ENCODE assay signal across 20 cellular contexts in the genomic region with DNA sequence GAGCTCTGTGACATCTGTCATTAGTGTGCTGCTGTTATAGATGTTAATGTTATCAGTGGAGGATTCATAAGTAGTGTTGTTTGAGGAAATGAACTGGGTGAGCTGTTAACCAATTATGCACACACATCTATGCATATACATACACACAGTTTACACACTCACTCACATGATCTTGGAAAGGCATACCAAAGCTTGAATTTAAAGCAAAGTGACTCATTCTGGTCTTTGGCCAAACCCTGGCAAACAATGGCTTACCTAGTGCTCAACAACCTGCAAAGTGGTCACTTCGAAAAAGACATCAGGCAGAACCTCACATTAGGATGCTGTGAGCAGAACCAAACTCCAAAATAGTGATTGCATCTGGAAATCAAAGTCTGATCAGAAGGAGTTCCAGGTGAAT.
DNase-seq lines count a peak whose midpoint lies in the region; ATAC-seq and TF ChIP-seq lines count a peak whose summit lies in the region.
"Had no signal": no experiment of that assay in that cellular context is flagged by ENCODE, and none has a peak within 500 bp of the region (broad histone marks: within the 10 kb centered on the region; RNA-seq: fewer than 3 reads in every experiment).

No MANE protein-coding gene starts in this region.

- intact Hi-C loops in MCF 10A (cut with micrococcal nuclease): no loop called here
- intact Hi-C loops in breast epithelium (cut with DNase I; ENCODE audit: low total_unique reads): no loop called here

- CTCF ChIA-PET in MCF 10A (lab: Yijun Ruan, JAX): interaction anchor here (1.4 kb wide), 1 partner anchor 116 kb away, joined by 5 read pairs; no protein-coding TSS in a partner anchor

- DNase-seq in MCF 10A (ENCODE audit: unreplicated experiment): peak; percentile 66
- DNase-seq in breast epithelium (ENCODE audit: low spot score in 2 of 2): no peak
- peak; percentile 43 for DNase-seq in MG63
- DNase-seq in astrocyte of the cerebellum (ENCODE audit: low read depth): peak; percentile 3
- DNase-seq in glutamatergic neuron: no peak
- DNase-seq in amygdala (lab: John Stamatoyannopoulos, UW): no peak
- DNase-seq in NCI-H2171 treated with DMSO at 0.1 percent for 48 hours (lab: John Stamatoyannopoulos, UW): no peak
- DNase-seq: 8988T, EL, GF-D8, IMR-90, NCI-H1417 treated with DMSO at 0.1 percent for 48 hours, NCI-H187 treated with DMSO at 0.1 percent for 48 hours, NCI-H2107, SHP77 had no signal

- in situ Hi-C loops in astrocyte of the cerebellum (cut with HindIII; ENCODE audit: low sequenced_read_pairs): no loop called here

- H3K27ac ChIP-seq in breast epithelium: no peak overlapping the region
- H3K27ac ChIP-seq: KMS-11, SK-N-MC had no signal

- POLR2A ChIA-PET in MCF 10A (lab: Yijun Ruan, JAX): no interaction called here

- H3K4me1 Mint-ChIP-seq in MCF 10A (ENCODE audit: insufficient read depth, unreplicated experiment) (peaks cover 6% of the 10 kb centered on the region), glutamatergic neuron (ENCODE audit: low read depth, unreplicated experiment) (no peaks in the 10 kb centered on the region)
- H3K4me1 Mint-ChIP-seq: B cell, CD14-positive monocyte had no signal

- H3K4me1 ChIP-seq in breast epithelium: no peaks in the 10 kb centered on the region

- H3K9me3 ChIP-seq in breast epithelium: no peaks in the 10 kb centered on the region
- H3K9me3 ChIP-seq in MG63: no peaks in the 10 kb centered on the region

- no peak for TF ChIP-seq POLR2A in breast epithelium (IDR thresholded peaks at IDR 0.05)

- H3K27me3 ChIP-seq in breast epithelium: no peaks in the 10 kb centered on the region
- no peaks in the 10 kb centered on the region for H3K27me3 ChIP-seq in MG63

- H3K4me3 ChIP-seq in breast epithelium: no peak overlapping the region
- H3K4me3 ChIP-seq in MG63: no peak overlapping the region
- H3K4me3 ChIP-seq in astrocyte of the cerebellum (ENCODE audit: low read depth, low read length): no peak overlapping the region
- H3K4me3 ChIP-seq: SK-N-MC had no signal

- H3K27me3 Mint-ChIP-seq in MCF 10A (ENCODE audit: insufficient read depth, unreplicated experiment) (no peaks in the 10 kb centered on the region), glutamatergic neuron (ENCODE audit: unreplicated experiment) (no peaks in the 10 kb centered on the region)
- H3K27me3 Mint-ChIP-seq: B cell had no signal

- H3K4me3 Mint-ChIP-seq in MCF 10A (ENCODE audit: unreplicated experiment) (no peak overlapping the region), glutamatergic neuron (ENCODE audit: unreplicated experiment) (no peak overlapping the region)
- H3K4me3 Mint-ChIP-seq: B cell, CD14-positive monocyte had no signal

- TF ChIP-seq CTCF in MCF 10A (IDR thresholded peaks at IDR 0.05; ENCODE audit: unreplicated experiment) (no peak), breast epithelium (IDR thresholded peaks at IDR 0.05) (no peak), astrocyte of the cerebellum (IDR thresholded peaks at IDR 0.05; ENCODE audit: low read depth, low read length, missing control alignments) (no peak), glutamatergic neuron (IDR thresholded peaks at IDR 0.05; ENCODE audit: partially characterized antibody, unreplicated experiment) (no peak)

- ATAC-seq in GM18909 (IDR thresholded peaks at IDR 0.05; ENCODE audit: poor library complexity, unreplicated experiment): no peak

- H3K36me3 ChIP-seq in breast epithelium (no peaks in the 10 kb centered on the region), MG63 (no peaks in the 10 kb centered on the region)

- peaks cover 7% of the 10 kb centered on the region for H3K9me3 Mint-ChIP-seq in MCF 10A (ENCODE audit: unreplicated experiment)
- peaks cover 1% of the 10 kb centered on the region for H3K9me3 Mint-ChIP-seq in glutamatergic neuron (ENCODE audit: unreplicated experiment)

- BruUV-seq in MCF 10A (replicated peaks; lab: Mats Ljungman, UMichigan): no TSS peak

- H3K27ac Mint-ChIP-seq in MCF 10A (ENCODE audit: low read depth, unreplicated experiment) (no peak overlapping the region), glutamatergic neuron (ENCODE audit: unreplicated experiment) (no peak overlapping the region)
- H3K27ac Mint-ChIP-seq: B cell, CD14-positive monocyte had no signal

- H3K36me3 Mint-ChIP-seq in MCF 10A (ENCODE audit: insufficient read depth, unreplicated experiment) (no peaks in the 10 kb centered on the region), glutamatergic neuron (ENCODE audit: unreplicated experiment) (no peaks in the 10 kb centered on the region)
- H3K36me3 Mint-ChIP-seq: CD14-positive monocyte had no signal

Comparison
In these comparisons a context has a peak if more than half of its experiments do, and no peak if none do; other contexts are left out.
1. DNase-seq: peak in MCF 10A (single experiment), MG63 (single experiment) and astrocyte of the cerebellum (single experiment); none in breast epithelium (0 of 2), glutamatergic neuron (single experiment), amygdala (0 of 56) and NCI-H2171 treated with DMSO at 0.1 percent for 48 hours (single experiment).